Comparison of ENCODE assay signal across 16 cellular contexts in the genomic region with DNA sequence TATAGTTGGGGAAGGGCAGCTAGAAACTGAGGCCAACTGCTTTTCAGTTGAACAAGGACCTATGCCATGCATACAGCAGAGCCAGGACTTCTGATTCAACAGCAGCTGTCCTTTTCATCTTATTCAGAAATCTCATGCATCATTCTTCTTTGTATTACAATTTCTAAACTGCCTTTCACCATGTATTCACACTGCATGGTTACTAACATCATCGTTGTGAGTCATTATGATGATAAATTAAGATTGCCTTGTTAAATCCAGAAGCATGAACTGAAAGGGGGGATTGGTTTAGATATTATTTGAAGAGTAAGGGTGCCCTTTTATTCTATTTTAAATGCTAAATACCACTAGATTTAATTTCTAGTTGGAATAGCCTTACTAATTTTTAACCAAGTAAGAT.
DNase-seq lines count a peak whose midpoint lies in the region; ATAC-seq and TF ChIP-seq lines count a peak whose summit lies in the region.
"Had no signal": no experiment of that assay in that cellular context is flagged by ENCODE, and none has a peak within 500 bp of the region (broad histone marks: within the 10 kb centered on the region; RNA-seq: fewer than 3 reads in every experiment).

No MANE protein-coding gene starts in this region.

- no peak overlapping the region for H3K4me3 Mint-ChIP-seq in endodermal cell
- no peak overlapping the region for H3K4me3 Mint-ChIP-seq in activated T-helper 17 cell treated with anti-CD3 and anti-CD28 coated beads, Interleukin-2, amount 50 U/mL, for 72 hours
- no peak overlapping the region for H3K4me3 Mint-ChIP-seq in activated T-cell treated with anti-CD3 and anti-CD28 coated beads, Interleukin-2, amount 50 U/mL, for 4 hours
- H3K4me3 Mint-ChIP-seq: CD8-positive, alpha-beta T cell had no signal

- H3K9me3 ChIP-seq in endodermal cell (ENCODE audit: control insufficient read depth, low read length) (peaks cover 21% of the 10 kb centered on the region), SK-N-SH (no peaks in the 10 kb centered on the region)
- H3K9me3 ChIP-seq: BE2C had no signal

- H4K20me1 ChIP-seq in SK-N-SH (ENCODE audit: insufficient read depth) = no peaks in the 10 kb centered on the region

- H3K4me2 ChIP-seq in SK-N-SH = no peak overlapping the region

- H3K4me1 ChIP-seq in endodermal cell (ENCODE audit: control insufficient read depth, insufficient read depth, low read length) = peaks cover 15% of the 10 kb centered on the region
- H3K4me1 ChIP-seq in SK-N-SH (ENCODE audit: control insufficient read depth in 1 of 2, insufficient read depth in 2 of 2, low read depth in 1 of 2, low read length in 1 of 2) = no peaks in the 10 kb centered on the region
- H3K4me1 ChIP-seq: BE2C had no signal

- H2AFZ ChIP-seq in SK-N-SH (ENCODE audit: low read depth) = no peak overlapping the region

- peaks cover 66% of the 10 kb centered on the region for H3K4me1 Mint-ChIP-seq in endodermal cell
- H3K4me1 Mint-ChIP-seq in activated T-helper 17 cell treated with anti-CD3 and anti-CD28 coated beads, Interleukin-2, amount 50 U/mL, for 72 hours = no peaks in the 10 kb centered on the region
- H3K4me1 Mint-ChIP-seq in activated T-cell treated with anti-CD3 and anti-CD28 coated beads, Interleukin-2, amount 50 U/mL, for 4 hours (ENCODE audit: low read depth) = no peaks in the 10 kb centered on the region

- ATAC-seq in activated T-helper 17 cell treated with anti-CD3 and anti-CD28 coated beads, Interleukin-2, amount 50 U/mL, for 72 hours (replicated peaks) = no peak
- no peak for ATAC-seq in activated T-cell treated with anti-CD3 and anti-CD28 coated beads, Interleukin-2, amount 50 U/mL, for 4 hours
- ATAC-seq: CD8-positive, alpha-beta T cell; PC-3 had no signal

- WGBS in endodermal cell (ENCODE audit: insufficient coverage in 1 of 2, insufficient read length in 1 of 2), 2 experiments = 83% methylated on average over 1 of the region's 1 CpG; no CpG with 5 or more reads in 1 of the 2 experiments
- WGBS in SK-N-SH (ENCODE audit: low lambda C conversion rate) = 15% methylated on average over 1 of the region's 1 CpG

- H3K9ac ChIP-seq in endodermal cell (ENCODE audit: extremely low read depth, low read length, poor library complexity, severe bottlenecking) (no peak overlapping the region), SK-N-SH (no peak overlapping the region)

- DNase-seq in COLO829 (ENCODE audit: low spot score) (peak; percentile 73), M059J (ENCODE audit: low read depth) (peak; percentile 61), endodermal cell (no peak), myocyte (ENCODE audit: low read depth) (peak; percentile 47), amniotic stem cell (lab: John Stamatoyannopoulos, UW) (no peak), SK-N-SH (no peak)
- DNase-seq in activated T-cell treated with anti-CD3 and anti-CD28 coated beads, Interleukin-2, amount 50 U/mL, for 4 hours = no peak
- DNase-seq: BE2C; CD8-positive, alpha-beta T cell; NCI-H146; NCI-H2107; NCI-H446; NCI-H748 treated with DMSO at 0.1 percent for 48 hours; PC-3; Right ventricle myocardium superior had no signal

- H3F3A ChIP-seq in SK-N-SH (replicated peaks; ENCODE audit: insufficient read depth) = no peaks in the 10 kb centered on the region

- no peaks in the 10 kb centered on the region for H3K79me2 ChIP-seq in SK-N-SH (ENCODE audit: insufficient read depth)

- H3K27ac ChIP-seq in endodermal cell (ENCODE audit: low read depth, low read length) = peak overlapping the region; percentile 62
- no peak overlapping the region for H3K27ac ChIP-seq in SK-N-SH (ENCODE audit: low read depth in 2 of 2, low read length in 1 of 2)

- H3K27me3 ChIP-seq in endodermal cell (ENCODE audit: control insufficient read depth, insufficient read depth, low read length, poor library complexity, severe bottlenecking) (no peaks in the 10 kb centered on the region), SK-N-SH (ENCODE audit: insufficient read depth) (no peaks in the 10 kb centered on the region)
- H3K27me3 ChIP-seq: BE2C had no signal

- TF ChIP-seq CTCF in endodermal cell (conservative IDR thresholded peaks at IDR 0.05) = no peak
- no peak for TF ChIP-seq CTCF in SK-N-SH (IDR thresholded peaks at IDR 0.05)

- CTCF ChIA-PET in SK-N-SH (lab: Yijun Ruan, JAX) = interaction anchor here (1.4 to 1.8 kb wide), 4 partner anchors 9 to 1390 kb away, joined by 3 to 6 read pairs (median 4); no protein-coding TSS in a partner anchor

- no peak for TF ChIP-seq EP300 in SK-N-SH (IDR thresholded peaks at IDR 0.05; ENCODE audit: borderline replicate concordance in 1 of 2, low read depth in 1 of 2, low read length in 1 of 2)

- no peaks in the 10 kb centered on the region for H3K36me3 Mint-ChIP-seq in endodermal cell (ENCODE audit: low read depth)
- H3K36me3 Mint-ChIP-seq in activated T-helper 17 cell treated with anti-CD3 and anti-CD28 coated beads, Interleukin-2, amount 50 U/mL, for 72 hours (ENCODE audit: low read depth) = no peaks in the 10 kb centered on the region
- no peaks in the 10 kb centered on the region for H3K36me3 Mint-ChIP-seq in activated T-cell treated with anti-CD3 and anti-CD28 coated beads, Interleukin-2, amount 50 U/mL, for 4 hours (ENCODE audit: insufficient read depth)
- H3K36me3 Mint-ChIP-seq: CD8-positive, alpha-beta T cell had no signal

- no peak overlapping the region for H3K27ac Mint-ChIP-seq in endodermal cell
- no peak overlapping the region for H3K27ac Mint-ChIP-seq in activated T-helper 17 cell treated with anti-CD3 and anti-CD28 coated beads, Interleukin-2, amount 50 U/mL, for 72 hours
- H3K27ac Mint-ChIP-seq: CD8-positive, alpha-beta T cell had no signal

- H3K9me3 Mint-ChIP-seq in endodermal cell = no peaks in the 10 kb centered on the region
- H3K9me3 Mint-ChIP-seq in activated T-helper 17 cell treated with anti-CD3 and anti-CD28 coated beads, Interleukin-2, amount 50 U/mL, for 72 hours = peaks cover 34% of the 10 kb centered on the region
- H3K9me3 Mint-ChIP-seq in activated T-cell treated with anti-CD3 and anti-CD28 coated beads, Interleukin-2, amount 50 U/mL, for 4 hours = peaks cover 12% of the 10 kb centered on the region

- H3K9me2 ChIP-seq in SK-N-SH = no peaks in the 10 kb centered on the region

- TF ChIP-seq RAD21 in SK-N-SH (IDR thresholded peaks at IDR 0.05; ENCODE audit: low read length) = no peak

- H3K4me3 ChIP-seq in endodermal cell (ENCODE audit: low read length) (no peak overlapping the region), SK-N-SH (ENCODE audit: low read depth in 2 of 2, low read length in 1 of 2) (no peak overlapping the region)

- POLR2A ChIA-PET in SK-N-SH (lab: Yijun Ruan, JAX) = no interaction called here

- no peaks in the 10 kb centered on the region for H3K27me3 Mint-ChIP-seq in endodermal cell (ENCODE audit: insufficient read depth)
- no peaks in the 10 kb centered on the region for H3K27me3 Mint-ChIP-seq in activated T-helper 17 cell treated with anti-CD3 and anti-CD28 coated beads, Interleukin-2, amount 50 U/mL, for 72 hours
- H3K27me3 Mint-ChIP-seq in activated T-cell treated with anti-CD3 and anti-CD28 coated beads, Interleukin-2, amount 50 U/mL, for 4 hours (ENCODE audit: low read depth) = no peaks in the 10 kb centered on the region

- no peaks in the 10 kb centered on the region for H3K36me3 ChIP-seq in endodermal cell (ENCODE audit: control insufficient read depth, insufficient read depth, low read length)
- no peaks in the 10 kb centered on the region for H3K36me3 ChIP-seq in SK-N-SH (replicated peaks in 1 of 2; ENCODE audit: control insufficient read depth in 1 of 2, insufficient read depth in 2 of 2, low read length in 1 of 2)
- H3K36me3 ChIP-seq: BE2C had no signal

TF ChIP-seq in SK-N-SH, 30 proteins besides CTCF, POLR2A, EP300 and RAD21:
- TF ChIP-seq ELF1 (IDR thresholded peaks at IDR 0.05) (no peak), POLR2AphosphoS5 (IDR thresholded peaks at IDR 0.05; ENCODE audit: low read depth, low read length) (no peak), RCOR1 (IDR thresholded peaks at IDR 0.05; ENCODE audit: low read length) (no peak)

Comparison
In these comparisons a context has a peak if more than half of its experiments do, and no peak if none do; other contexts are left out.
1. DNase-seq: peak in COLO829 (single experiment), M059J (single experiment) and myocyte (single experiment); none in endodermal cell (single experiment), amniotic stem cell (single experiment), activated T-cell treated with anti-CD3 and anti-CD28 coated beads, Interleukin-2, amount 50 U/mL, for 4 hours (single experiment) and SK-N-SH (single experiment).